1 cellular context compared by ENCODE assay signal in genomic region chr13:109840201-109840892, GRCh38.
TF ChIP-seq lines count a peak whose summit lies in the region.

No MANE protein-coding gene starts in this region.

TF ChIP-seq in IMR-90, 13 proteins besides CTCF, POLR2A, EP300 and RAD21:
- TF ChIP-seq ELK1 (IDR thresholded peaks at IDR 0.05; ENCODE audit: borderline replicate concordance, low read depth, low read length) = no peak
- peak; percentile 35 for TF ChIP-seq BHLHE40 (IDR thresholded peaks at IDR 0.05; ENCODE audit: low read depth, low read length)
- TF ChIP-seq FOS (IDR thresholded peaks at IDR 0.05; ENCODE audit: low read depth, low read length) = no peak; the same call in 1 of the 2 replicates
- 0 out of 2 replicates have a peak, but pooled peaks have one; percentile 29 for TF ChIP-seq NFE2L2 (IDR thresholded peaks at IDR 0.05; ENCODE audit: low read depth, low read length)
- TF ChIP-seq MAFK (IDR thresholded peaks at IDR 0.05; ENCODE audit: low read depth, low read length) = peak; percentile 84
- no peak for TF ChIP-seq CEBPB (IDR thresholded peaks at IDR 0.05; ENCODE audit: low read depth, low read length)
